ENCODE assay signal across 1 cellular context in the genomic region with DNA sequence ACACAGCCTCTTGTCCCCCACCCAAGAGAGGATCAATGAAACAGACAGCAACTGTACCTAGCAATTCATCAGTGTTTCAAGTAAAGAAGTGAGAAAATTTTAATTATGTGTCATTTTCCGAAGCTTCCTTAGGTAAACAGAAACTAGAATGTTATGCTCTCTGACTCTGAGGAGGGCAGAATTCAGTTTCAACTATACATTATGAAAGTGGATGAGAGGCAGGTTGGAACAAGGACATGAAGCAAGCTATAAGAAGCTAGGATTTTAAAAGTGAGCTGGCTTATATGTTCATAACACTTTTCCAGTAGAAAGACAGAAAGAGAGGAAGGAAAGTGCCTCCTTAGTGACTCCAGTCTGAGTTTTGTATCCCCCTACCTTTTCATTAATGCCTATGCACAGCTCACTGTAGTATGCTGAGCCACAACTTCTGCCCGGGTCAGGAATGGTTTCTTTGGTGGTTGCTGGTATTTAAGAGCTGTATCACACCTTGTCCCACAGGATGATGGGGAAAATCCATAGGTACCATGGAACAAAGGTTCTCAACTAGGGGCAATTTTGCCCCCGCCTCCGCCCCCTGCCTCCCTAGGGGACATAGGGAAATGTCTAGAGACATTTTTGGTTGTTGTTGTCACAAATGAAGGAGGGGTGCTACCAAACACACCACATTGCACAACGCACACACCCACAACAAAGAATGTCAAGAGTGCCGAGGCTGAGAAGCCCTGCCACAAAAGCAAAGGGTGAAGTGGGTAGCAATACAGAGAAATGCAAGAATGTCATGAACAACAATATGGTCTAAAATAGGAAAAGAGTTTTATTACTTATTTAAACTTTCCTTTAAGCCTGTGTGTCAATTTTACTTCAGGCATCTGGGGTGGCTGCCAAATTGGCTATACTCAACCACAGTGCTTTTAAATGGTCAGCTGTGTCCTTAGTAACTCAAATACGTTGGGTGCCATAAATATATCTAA.
TF ChIP-seq lines count a peak whose summit lies in the region.

No MANE protein-coding gene starts in this region.

TF ChIP-seq in GM12878, 131 proteins besides CTCF, POLR2A, EP300 and RAD21 (continued from another document):
- no peak for TF ChIP-seq RAD51 (IDR thresholded peaks at IDR 0.05)
- no peak for TF ChIP-seq STAT3 (IDR thresholded peaks at IDR 0.05; ENCODE audit: low read depth, low read length)
- TF ChIP-seq MTA2 (IDR thresholded peaks at IDR 0.05; ENCODE audit: low read depth), result peak; percentile 95
- no peak for TF ChIP-seq KLF5 (IDR thresholded peaks at IDR 0.05; ENCODE audit: partially characterized antibody)
- peak; percentile 83 for TF ChIP-seq FOXM1 (IDR thresholded peaks at IDR 0.05; ENCODE audit: low read depth, low read length)
- TF ChIP-seq MYC (IDR thresholded peaks at IDR 0.05; ENCODE audit: insufficient read depth, insufficient read length, insufficient replicate concordance, low read length, severe bottlenecking), result no peak
- TF ChIP-seq ASH2L (IDR thresholded peaks at IDR 0.05; ENCODE audit: borderline replicate concordance, low read depth), result no peak
- no peak for TF ChIP-seq NRF1 (conservative IDR thresholded peaks at IDR 0.05; ENCODE audit: low read depth, low read length)
- no peak for TF ChIP-seq WRNIP1 (IDR thresholded peaks at IDR 0.05; ENCODE audit: borderline replicate concordance, low read depth, low read length)
- TF ChIP-seq CHD4 (IDR thresholded peaks at IDR 0.05), result no peak
- TF ChIP-seq KDM1A (IDR thresholded peaks at IDR 0.05; ENCODE audit: borderline replicate concordance), result no peak
- no peak for TF ChIP-seq RCOR1 (conservative IDR thresholded peaks at IDR 0.05; ENCODE audit: low read depth, low read length)
- peak in 1 of 2 experiments; percentile 66; a peak in 1 of 4 replicates for TF ChIP-seq ETV6 (conservative IDR thresholded peaks at IDR 0.05 in 1 of 2, IDR thresholded peaks at IDR 0.05 in 1 of 2; ENCODE audit: borderline replicate concordance in 1 of 2, low read depth in 1 of 2)
- no peak for TF ChIP-seq MXI1 (IDR thresholded peaks at IDR 0.05; ENCODE audit: low read depth, low read length)
- no peak for TF ChIP-seq ZBTB33 (IDR thresholded peaks at IDR 0.05)
- TF ChIP-seq SUZ12 (IDR thresholded peaks at IDR 0.05; ENCODE audit: unreplicated experiment), result no peak
- peak; percentile 85 for TF ChIP-seq NFIC (IDR thresholded peaks at IDR 0.05; ENCODE audit: low read depth, low read length)
- TF ChIP-seq RB1 (IDR thresholded peaks at IDR 0.05; ENCODE audit: borderline replicate concordance), result 0 out of 2 replicates have a peak, but pooled peaks have one; percentile 19
- TF ChIP-seq RUNX3 (IDR thresholded peaks at IDR 0.05; ENCODE audit: low read length), result peak; percentile 59
- TF ChIP-seq SMAD1 (IDR thresholded peaks at IDR 0.05; ENCODE audit: low read depth, partially characterized antibody), result peak; percentile 60
- no peak for TF ChIP-seq FOXK2 (IDR thresholded peaks at IDR 0.05)
- TF ChIP-seq ZBED1 (IDR thresholded peaks at IDR 0.05; ENCODE audit: borderline replicate concordance), result peak; percentile 63
- no peak for TF ChIP-seq ZSCAN29 (IDR thresholded peaks at IDR 0.05)
- no peak for TF ChIP-seq GABPA (IDR thresholded peaks at IDR 0.05; ENCODE audit: low read depth)
- TF ChIP-seq BHLHE40 (IDR thresholded peaks at IDR 0.05; ENCODE audit: borderline replicate concordance in 1 of 2, low read depth in 2 of 2, low read length in 1 of 2), result peak; percentile 38 to 63; a peak in 2 of 4 replicates
- peak; percentile 85 for TF ChIP-seq JUNB (IDR thresholded peaks at IDR 0.05)
- TF ChIP-seq PAX5 (IDR thresholded peaks at IDR 0.05; ENCODE audit: borderline replicate concordance, low read depth, low read length), result peak; percentile 80
- TF ChIP-seq NFYA (IDR thresholded peaks at IDR 0.05; ENCODE audit: borderline replicate concordance, low read depth, low read length), result no peak
- TF ChIP-seq BCL11A (IDR thresholded peaks at IDR 0.05; ENCODE audit: low read depth, low read length), result peak; percentile 71
- TF ChIP-seq STAT1 (conservative IDR thresholded peaks at IDR 0.05), result no peak
- TF ChIP-seq DPF2 (IDR thresholded peaks at IDR 0.05), result peak; percentile 90
- 0 out of 2 replicates have a peak, but pooled peaks have one; percentile 42 for TF ChIP-seq TCF7 (IDR thresholded peaks at IDR 0.05; ENCODE audit: borderline replicate concordance)
- 0 out of 2 replicates have a peak, but pooled peaks have one; percentile 17 for TF ChIP-seq CHD2 (IDR thresholded peaks at IDR 0.05; ENCODE audit: borderline replicate concordance, low read depth, low read length)
- no peak for TF ChIP-seq TAF1 (IDR thresholded peaks at IDR 0.05; ENCODE audit: borderline replicate concordance, low read depth, low read length)
- TF ChIP-seq ZBTB4 (CRISPR knock-in tag; IDR thresholded peaks at IDR 0.05), result no peak
- TF ChIP-seq JUND (IDR thresholded peaks at IDR 0.05; ENCODE audit: low read depth, low read length), result no peak
TF ChIP-seq in GM12878: peak in this region for 50.
